In the genomic region with DNA sequence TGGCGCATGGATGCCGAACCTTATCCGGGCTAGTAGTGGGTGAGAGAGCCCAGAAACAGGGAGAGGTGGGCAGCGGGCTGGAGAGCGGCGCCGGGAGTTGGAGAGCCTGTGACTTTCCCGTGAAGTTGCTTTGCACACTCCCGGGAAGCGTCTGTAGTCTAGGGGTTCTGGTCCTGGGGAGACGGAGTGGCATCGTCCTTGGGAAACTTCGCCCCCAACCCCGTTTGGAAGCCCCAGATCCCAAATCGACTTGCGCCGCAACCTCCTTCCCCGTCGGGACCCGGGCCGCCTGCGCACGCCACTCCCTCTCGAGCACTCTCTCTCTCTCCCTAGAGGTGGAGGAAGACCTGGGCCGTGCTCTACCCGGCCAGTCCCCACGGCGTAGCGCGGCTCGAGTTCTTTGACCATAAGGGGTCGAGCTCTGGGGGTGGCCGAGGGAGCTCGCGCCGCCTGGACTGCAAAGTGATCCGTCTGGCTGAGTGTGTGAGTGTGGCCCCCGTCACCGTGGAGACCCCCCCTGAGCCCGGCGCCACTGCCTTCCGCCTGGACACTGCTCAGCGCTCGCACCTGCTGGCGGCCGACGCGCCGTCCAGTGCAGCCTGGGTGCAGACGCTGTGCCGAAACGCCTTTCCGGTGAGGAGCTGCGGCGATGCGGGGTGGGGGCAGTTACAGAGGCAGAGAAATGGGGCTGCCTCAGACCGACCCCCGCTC, we compare ENCODE assay signal across 1 cellular context.
TF ChIP-seq lines count a peak whose summit lies in the region.

No MANE protein-coding gene starts in this region.

TF ChIP-seq in H1, 55 proteins besides CTCF, POLR2A, EP300 and RAD21:
- TF ChIP-seq TEAD4 (IDR thresholded peaks at IDR 0.05; ENCODE audit: low read depth, low read length) (no peak), TCF12 (IDR thresholded peaks at IDR 0.05; ENCODE audit: low read depth, low read length) (no peak), EZH2 (IDR thresholded peaks at IDR 0.05; ENCODE audit: low read depth, low read length, severe bottlenecking) (no peak), SIRT6 (IDR thresholded peaks at IDR 0.05; ENCODE audit: low read length) (no peak), NANOG (IDR thresholded peaks at IDR 0.05; ENCODE audit: insufficient read depth, low read depth, low read length, poor library complexity, severe bottlenecking) (no peak), GABPA (IDR thresholded peaks at IDR 0.05; ENCODE audit: borderline replicate concordance, insufficient read depth, low read length) (no peak), SP1 (IDR thresholded peaks at IDR 0.05; ENCODE audit: low read depth, low read length) (no peak), RFX5 (IDR thresholded peaks at IDR 0.05; ENCODE audit: borderline replicate concordance, low read depth, low read length) (no peak), CBX5 (IDR thresholded peaks at IDR 0.05; ENCODE audit: low read depth, low read length) (no peak), JUND (IDR thresholded peaks at IDR 0.05; ENCODE audit: low read length) (no peak), MAX (IDR thresholded peaks at IDR 0.05) (peak; percentile 47; the same call in 1 of the 2 replicates), CREB1 (IDR thresholded peaks at IDR 0.05) (no peak), CBX8 (IDR thresholded peaks at IDR 0.05; ENCODE audit: borderline replicate concordance, low read depth, low read length) (no peak), TBP (IDR thresholded peaks at IDR 0.05; ENCODE audit: low read depth, low read length) (no peak), JUN (IDR thresholded peaks at IDR 0.05; ENCODE audit: low read depth, low read length) (no peak), ZNF274 (IDR thresholded peaks at IDR 0.05; ENCODE audit: borderline replicate concordance, extremely low read depth, low read length) (no peak), CTBP2 (IDR thresholded peaks at IDR 0.05; ENCODE audit: borderline replicate concordance, insufficient read depth, insufficient read length, low read length) (peak; percentile 60), CHD1 (IDR thresholded peaks at IDR 0.05; ENCODE audit: low read depth, low read length) (no peak), HDAC6 (IDR thresholded peaks at IDR 0.05; ENCODE audit: low read depth, low read length) (no peak), SP2 (IDR thresholded peaks at IDR 0.05; ENCODE audit: low read length) (no peak), KDM1A (IDR thresholded peaks at IDR 0.05; ENCODE audit: borderline replicate concordance, low read length) (no peak), SIN3A (conservative IDR thresholded peaks at IDR 0.05 in 1 of 2, IDR thresholded peaks at IDR 0.05 in 1 of 2; ENCODE audit: low read depth in 1 of 2, low read length in 2 of 2) (peak in 1 of 2 experiments; percentile 10; a peak in 1 of 4 replicates), POLR2AphosphoS5 (IDR thresholded peaks at IDR 0.05; ENCODE audit: low read depth, low read length) (no peak), SUZ12 (IDR thresholded peaks at IDR 0.05; ENCODE audit: low read length) (no peak; the same call in 1 of the 2 replicates), RXRA (IDR thresholded peaks at IDR 0.05; ENCODE audit: insufficient read depth, low read depth, low read length) (no peak), BACH1 (IDR thresholded peaks at IDR 0.05; ENCODE audit: low read length) (0 out of 2 replicates have a peak, but pooled peaks have one; percentile 20), CHD2 (IDR thresholded peaks at IDR 0.05; ENCODE audit: low read length) (no peak), BCL11A (IDR thresholded peaks at IDR 0.05; ENCODE audit: low read depth in 2 of 2, low read length in 2 of 2) (no peak), ATF2 (IDR thresholded peaks at IDR 0.05; ENCODE audit: low read length) (no peak), USF2 (IDR thresholded peaks at IDR 0.05; ENCODE audit: low read length) (no peak), TAF7 (optimal IDR thresholded peaks at IDR 0.05; ENCODE audit: borderline replicate concordance, low read depth, low read length) (no peak), MAFK (IDR thresholded peaks at IDR 0.05; ENCODE audit: low read depth, low read length) (no peak), PHF8 (conservative IDR thresholded peaks at IDR 0.05; ENCODE audit: low read depth, low read length) (no peak; the same call in 1 of the 2 replicates), GTF2F1 (IDR thresholded peaks at IDR 0.05; ENCODE audit: borderline replicate concordance, low read depth, low read length) (no peak), SP4 (IDR thresholded peaks at IDR 0.05; ENCODE audit: low read length) (no peak), CEBPB (IDR thresholded peaks at IDR 0.05; ENCODE audit: low read depth, low read length) (no peak), SRF (IDR thresholded peaks at IDR 0.05; ENCODE audit: low read depth, low read length) (no peak), BRCA1 (IDR thresholded peaks at IDR 0.05; ENCODE audit: low read depth, low read length) (no peak), RNF2 (IDR thresholded peaks at IDR 0.05; ENCODE audit: borderline replicate concordance, low read depth, low read length, missing control alignments, poor library complexity, severe bottlenecking) (peak; percentile 16), ASH2L (IDR thresholded peaks at IDR 0.05; ENCODE audit: low read length) (peak; percentile 36), HDAC2 (IDR thresholded peaks at IDR 0.05; ENCODE audit: borderline replicate concordance in 1 of 2, low read depth in 2 of 2, low read length in 2 of 2) (no peak), NRF1 (IDR thresholded peaks at IDR 0.05; ENCODE audit: low read depth, low read length) (no peak), ATF3 (IDR thresholded peaks at IDR 0.05; ENCODE audit: insufficient read depth, low read depth, low read length) (no peak), KDM5A (IDR thresholded peaks at IDR 0.05; ENCODE audit: low read length) (no peak), YY1 (IDR thresholded peaks at IDR 0.05; ENCODE audit: low read depth, low read length) (no peak), RBBP5 (IDR thresholded peaks at IDR 0.05; ENCODE audit: borderline replicate concordance, low read depth, low read length) (no peak; the same call in 1 of the 2 replicates), KDM4A (IDR thresholded peaks at IDR 0.05; ENCODE audit: low read depth, low read length, severe bottlenecking) (peak; percentile 89), EGR1 (IDR thresholded peaks at IDR 0.05; ENCODE audit: borderline replicate concordance, low read depth, low read length) (no peak), SIX5 (IDR thresholded peaks at IDR 0.05; ENCODE audit: low read depth, low read length) (no peak), SAP30 (IDR thresholded peaks at IDR 0.05; ENCODE audit: insufficient read depth, insufficient replicate concordance, low read length) (peak; percentile 34), POU5F1 (IDR thresholded peaks at IDR 0.05; ENCODE audit: low read depth, low read length) (no peak), FOSL1 (IDR thresholded peaks at IDR 0.05; ENCODE audit: insufficient read depth, low read depth, low read length) (no peak), TAF1 (IDR thresholded peaks at IDR 0.05; ENCODE audit: low read depth, low read length) (peak; percentile 35)
- TF ChIP-seq, protein P1, sequence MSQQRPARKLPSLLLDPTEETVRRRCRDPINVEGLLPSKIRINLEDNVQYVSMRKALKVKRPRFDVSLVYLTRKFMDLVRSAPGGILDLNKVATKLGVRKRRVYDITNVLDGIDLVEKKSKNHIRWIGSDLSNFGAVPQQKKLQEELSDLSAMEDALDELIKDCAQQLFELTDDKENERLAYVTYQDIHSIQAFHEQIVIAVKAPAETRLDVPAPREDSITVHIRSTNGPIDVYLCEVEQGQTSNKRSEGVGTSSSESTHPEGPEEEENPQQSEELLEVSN (IDR thresholded peaks at IDR 0.05) = peak; percentile 36; the same call in 1 of the 2 replicates
- TF ChIP-seq, protein P2, sequence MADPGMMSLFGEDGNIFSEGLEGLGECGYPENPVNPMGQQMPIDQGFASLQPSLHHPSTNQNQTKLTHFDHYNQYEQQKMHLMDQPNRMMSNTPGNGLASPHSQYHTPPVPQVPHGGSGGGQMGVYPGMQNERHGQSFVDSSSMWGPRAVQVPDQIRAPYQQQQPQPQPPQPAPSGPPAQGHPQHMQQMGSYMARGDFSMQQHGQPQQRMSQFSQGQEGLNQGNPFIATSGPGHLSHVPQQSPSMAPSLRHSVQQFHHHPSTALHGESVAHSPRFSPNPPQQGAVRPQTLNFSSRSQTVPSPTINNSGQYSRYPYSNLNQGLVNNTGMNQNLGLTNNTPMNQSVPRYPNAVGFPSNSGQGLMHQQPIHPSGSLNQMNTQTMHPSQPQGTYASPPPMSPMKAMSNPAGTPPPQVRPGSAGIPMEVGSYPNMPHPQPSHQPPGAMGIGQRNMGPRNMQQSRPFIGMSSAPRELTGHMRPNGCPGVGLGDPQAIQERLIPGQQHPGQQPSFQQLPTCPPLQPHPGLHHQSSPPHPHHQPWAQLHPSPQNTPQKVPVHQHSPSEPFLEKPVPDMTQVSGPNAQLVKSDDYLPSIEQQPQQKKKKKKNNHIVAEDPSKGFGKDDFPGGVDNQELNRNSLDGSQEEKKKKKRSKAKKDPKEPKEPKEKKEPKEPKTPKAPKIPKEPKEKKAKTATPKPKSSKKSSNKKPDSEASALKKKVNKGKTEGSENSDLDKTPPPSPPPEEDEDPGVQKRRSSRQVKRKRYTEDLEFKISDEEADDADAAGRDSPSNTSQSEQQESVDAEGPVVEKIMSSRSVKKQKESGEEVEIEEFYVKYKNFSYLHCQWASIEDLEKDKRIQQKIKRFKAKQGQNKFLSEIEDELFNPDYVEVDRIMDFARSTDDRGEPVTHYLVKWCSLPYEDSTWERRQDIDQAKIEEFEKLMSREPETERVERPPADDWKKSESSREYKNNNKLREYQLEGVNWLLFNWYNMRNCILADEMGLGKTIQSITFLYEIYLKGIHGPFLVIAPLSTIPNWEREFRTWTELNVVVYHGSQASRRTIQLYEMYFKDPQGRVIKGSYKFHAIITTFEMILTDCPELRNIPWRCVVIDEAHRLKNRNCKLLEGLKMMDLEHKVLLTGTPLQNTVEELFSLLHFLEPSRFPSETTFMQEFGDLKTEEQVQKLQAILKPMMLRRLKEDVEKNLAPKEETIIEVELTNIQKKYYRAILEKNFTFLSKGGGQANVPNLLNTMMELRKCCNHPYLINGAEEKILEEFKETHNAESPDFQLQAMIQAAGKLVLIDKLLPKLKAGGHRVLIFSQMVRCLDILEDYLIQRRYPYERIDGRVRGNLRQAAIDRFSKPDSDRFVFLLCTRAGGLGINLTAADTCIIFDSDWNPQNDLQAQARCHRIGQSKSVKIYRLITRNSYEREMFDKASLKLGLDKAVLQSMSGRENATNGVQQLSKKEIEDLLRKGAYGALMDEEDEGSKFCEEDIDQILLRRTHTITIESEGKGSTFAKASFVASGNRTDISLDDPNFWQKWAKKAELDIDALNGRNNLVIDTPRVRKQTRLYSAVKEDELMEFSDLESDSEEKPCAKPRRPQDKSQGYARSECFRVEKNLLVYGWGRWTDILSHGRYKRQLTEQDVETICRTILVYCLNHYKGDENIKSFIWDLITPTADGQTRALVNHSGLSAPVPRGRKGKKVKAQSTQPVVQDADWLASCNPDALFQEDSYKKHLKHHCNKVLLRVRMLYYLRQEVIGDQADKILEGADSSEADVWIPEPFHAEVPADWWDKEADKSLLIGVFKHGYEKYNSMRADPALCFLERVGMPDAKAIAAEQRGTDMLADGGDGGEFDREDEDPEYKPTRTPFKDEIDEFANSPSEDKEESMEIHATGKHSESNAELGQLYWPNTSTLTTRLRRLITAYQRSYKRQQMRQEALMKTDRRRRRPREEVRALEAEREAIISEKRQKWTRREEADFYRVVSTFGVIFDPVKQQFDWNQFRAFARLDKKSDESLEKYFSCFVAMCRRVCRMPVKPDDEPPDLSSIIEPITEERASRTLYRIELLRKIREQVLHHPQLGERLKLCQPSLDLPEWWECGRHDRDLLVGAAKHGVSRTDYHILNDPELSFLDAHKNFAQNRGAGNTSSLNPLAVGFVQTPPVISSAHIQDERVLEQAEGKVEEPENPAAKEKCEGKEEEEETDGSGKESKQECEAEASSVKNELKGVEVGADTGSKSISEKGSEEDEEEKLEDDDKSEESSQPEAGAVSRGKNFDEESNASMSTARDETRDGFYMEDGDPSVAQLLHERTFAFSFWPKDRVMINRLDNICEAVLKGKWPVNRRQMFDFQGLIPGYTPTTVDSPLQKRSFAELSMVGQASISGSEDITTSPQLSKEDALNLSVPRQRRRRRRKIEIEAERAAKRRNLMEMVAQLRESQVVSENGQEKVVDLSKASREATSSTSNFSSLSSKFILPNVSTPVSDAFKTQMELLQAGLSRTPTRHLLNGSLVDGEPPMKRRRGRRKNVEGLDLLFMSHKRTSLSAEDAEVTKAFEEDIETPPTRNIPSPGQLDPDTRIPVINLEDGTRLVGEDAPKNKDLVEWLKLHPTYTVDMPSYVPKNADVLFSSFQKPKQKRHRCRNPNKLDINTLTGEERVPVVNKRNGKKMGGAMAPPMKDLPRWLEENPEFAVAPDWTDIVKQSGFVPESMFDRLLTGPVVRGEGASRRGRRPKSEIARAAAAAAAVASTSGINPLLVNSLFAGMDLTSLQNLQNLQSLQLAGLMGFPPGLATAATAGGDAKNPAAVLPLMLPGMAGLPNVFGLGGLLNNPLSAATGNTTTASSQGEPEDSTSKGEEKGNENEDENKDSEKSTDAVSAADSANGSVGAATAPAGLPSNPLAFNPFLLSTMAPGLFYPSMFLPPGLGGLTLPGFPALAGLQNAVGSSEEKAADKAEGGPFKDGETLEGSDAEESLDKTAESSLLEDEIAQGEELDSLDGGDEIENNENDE (IDR thresholded peaks at IDR 0.05; ENCODE audit: insufficient replicate concordance, low read length) = no peak
